ENCODE assay signal across 1 cellular context in genomic region chr20:407953-408842, GRCh38.
TF ChIP-seq lines count a peak whose summit lies in the region.

RBCK1 (plus strand) TSS chr20:408299; CDS start chr20:408758, 459 bp downstream.

TF ChIP-seq in HepG2, 621 proteins besides CTCF, POLR2A, EP300 and RAD21 (continued from another document and continues in another):
- TF ChIP-seq ZNF318 (CRISPR knock-in tag; IDR thresholded peaks at IDR 0.05) = no peak
- TF ChIP-seq THAP9 (CRISPR knock-in tag; IDR thresholded peaks at IDR 0.05; ENCODE audit: borderline replicate concordance) = peak; percentile 93
- TF ChIP-seq SMYD3 (CRISPR knock-in tag; IDR thresholded peaks at IDR 0.05) = no peak
- peak; percentile 90; the same call in 1 of the 2 replicates for TF ChIP-seq ZC3H4 (CRISPR knock-in tag; IDR thresholded peaks at IDR 0.05; ENCODE audit: borderline replicate concordance)
- peak; percentile 9; the same call in 1 of the 2 replicates for TF ChIP-seq NR2F2 (IDR thresholded peaks at IDR 0.05; ENCODE audit: borderline replicate concordance, low read depth)
- TF ChIP-seq HNRNPLL (IDR thresholded peaks at IDR 0.05; ENCODE audit: low read depth, low read length, poor library complexity, severe bottlenecking) = peak; percentile 92
- TF ChIP-seq ELF4 (CRISPR knock-in tag; IDR thresholded peaks at IDR 0.05; ENCODE audit: borderline replicate concordance) = peak; percentile 75; the same call in 1 of the 2 replicates
- TF ChIP-seq ZBTB4 (CRISPR knock-in tag; IDR thresholded peaks at IDR 0.05; ENCODE audit: borderline replicate concordance) = peak; percentile 26; the same call in 1 of the 2 replicates
- TF ChIP-seq YEATS4 (CRISPR knock-in tag; IDR thresholded peaks at IDR 0.05; ENCODE audit: borderline replicate concordance) = peak; percentile 38
- no peak; the same call in 1 of the 2 replicates for TF ChIP-seq CENPT (CRISPR knock-in tag; IDR thresholded peaks at IDR 0.05; ENCODE audit: low read depth)
- TF ChIP-seq ZNF232 (CRISPR knock-in tag; IDR thresholded peaks at IDR 0.05; ENCODE audit: borderline replicate concordance) = 0 out of 2 replicates have a peak, but pooled peaks have one; percentile 89
- peak; percentile 87 for TF ChIP-seq PHF8 (CRISPR knock-in tag; IDR thresholded peaks at IDR 0.05)
- 0 out of 2 replicates have a peak, but pooled peaks have one; percentile 14 for TF ChIP-seq SIN3B (IDR thresholded peaks at IDR 0.05; ENCODE audit: low read length)
- peak; percentile 43; the same call in 1 of the 2 replicates for TF ChIP-seq FOXP4 (CRISPR knock-in tag; IDR thresholded peaks at IDR 0.05)
- TF ChIP-seq ZFP91 (CRISPR knock-in tag; IDR thresholded peaks at IDR 0.05; ENCODE audit: borderline replicate concordance) = peak; percentile 82
- TF ChIP-seq PHF20 (CRISPR knock-in tag; IDR thresholded peaks at IDR 0.05) = peak; percentile 48; the same call in 1 of the 2 replicates
- no peak for TF ChIP-seq SCMH1 (CRISPR knock-in tag; IDR thresholded peaks at IDR 0.05; ENCODE audit: borderline replicate concordance)
- TF ChIP-seq ZNF597 (CRISPR knock-in tag; IDR thresholded peaks at IDR 0.05) = no peak
